Comparison of ENCODE assay signal across 8 cellular contexts in the genomic region with DNA sequence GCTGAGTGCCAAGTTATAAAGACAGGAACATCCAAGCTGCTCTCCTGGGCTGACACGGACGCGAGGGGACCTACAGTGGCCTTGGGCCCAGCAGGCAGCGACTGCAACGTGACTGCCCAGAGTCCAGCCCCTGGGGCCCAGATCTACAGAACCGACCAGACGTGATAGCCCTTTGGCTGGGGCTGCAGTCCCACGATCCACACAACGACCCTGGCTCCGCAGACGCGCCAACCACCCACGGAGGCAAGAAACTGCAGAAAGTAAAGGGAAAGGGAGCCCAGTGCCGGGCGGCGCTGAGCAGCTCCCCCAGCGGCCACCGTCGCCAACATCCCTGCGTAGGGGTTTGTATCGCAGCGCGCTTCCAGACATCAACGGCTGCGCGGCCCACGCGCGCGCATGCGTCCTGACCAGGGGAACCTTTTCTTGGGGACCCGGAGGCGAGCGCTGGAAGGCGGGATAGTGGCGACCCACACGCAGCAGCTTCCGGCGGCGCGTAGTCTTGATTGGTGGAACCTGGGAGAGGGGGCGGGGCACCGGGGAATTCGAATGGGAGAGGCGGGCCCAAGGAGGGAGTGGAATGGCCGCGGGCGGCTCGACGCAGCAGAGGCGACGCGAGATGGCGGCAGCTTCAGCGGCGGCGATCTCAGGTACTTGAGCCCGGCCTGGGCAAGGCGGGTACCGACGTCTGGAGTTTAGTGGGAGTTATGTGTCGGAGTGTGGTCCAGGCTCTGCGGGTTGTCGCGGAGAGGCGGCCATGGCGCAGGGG. TPM values are rescaled to one million over a fixed set of nuclear protein-coding genes. Genes with fewer than 3 reads are reported as not detected.
DNase-seq lines count a peak whose midpoint lies in the region; ATAC-seq and TF ChIP-seq lines count a peak whose summit lies in the region.

A gene (plus strand): TSS at position 569 of the 766 bp plus-strand sequence. CDS start 9 bp downstream, at position 578.

- H3K4me2 ChIP-seq in hepatocyte = peak within 1 kb of the TSS; percentile 86

- TF ChIP-seq CTCF in 22Rv1 (IDR thresholded peaks at IDR 0.05) (peak; percentile 92), hepatocyte (IDR thresholded peaks at IDR 0.05; ENCODE audit: poor library complexity) (peak; percentile 82)

- H3K79me2 ChIP-seq in hepatocyte = peaks cover 46% of the 10 kb centered on the region

- peaks cover 2% of the 10 kb centered on the region for H4K20me1 ChIP-seq in hepatocyte (ENCODE audit: insufficient read depth, poor library complexity, severe bottlenecking)

- no peaks in the 10 kb centered on the region for H3K9me2 ChIP-seq in hepatocyte (replicated peaks; ENCODE audit: insufficient read depth)

- 2% methylated on average over 60 of the region's 67 CpGs for WGBS in hepatocyte (ENCODE audit: low lambda C conversion rate, missing lambda C conversion rate)

- peak within 1 kb of the TSS; percentile 71 for H3K4me3 ChIP-seq in hepatocyte

- H3K27me3 ChIP-seq in hepatocyte = no peaks in the 10 kb centered on the region

- H3K27ac ChIP-seq in 22Rv1 = peak within 1 kb of the TSS; percentile 96
- H3K27ac ChIP-seq in hepatocyte = peak within 1 kb of the TSS; percentile 92

- DNase-seq in NCI-H2081 (lab: John Stamatoyannopoulos, UW) = peak; percentile 96 to 97
- peak; percentile 99 for DNase-seq in T1000 (lab: John Stamatoyannopoulos, UW)
- DNase-seq in astrocyte of the hippocampus (ENCODE audit: low read depth, low spot score) = peak; percentile 100
- DNase-seq in hepatocyte (ENCODE audit: low spot score) = peak; percentile 100
- DNase-seq in retina = peak; percentile 99

- no peaks in the 10 kb centered on the region for H3K9me3 ChIP-seq in hepatocyte (ENCODE audit: low read depth)

- H3K36me3 ChIP-seq in hepatocyte (replicated peaks; ENCODE audit: insufficient read depth, low read depth) = no peaks in the 10 kb centered on the region

- H2AFZ ChIP-seq in hepatocyte = peak within 1 kb of the TSS; percentile 80

- no peaks in the 10 kb centered on the region for H3K4me1 ChIP-seq in hepatocyte (ENCODE audit: insufficient read depth)

- ATAC-seq in GM18511 (IDR thresholded peaks at IDR 0.05; ENCODE audit: unreplicated experiment) (peak; percentile 96), HG03039 (IDR thresholded peaks at IDR 0.05; ENCODE audit: unreplicated experiment) (peak; percentile 88)

RNA-seq across cellular contexts. Expression of the gene that starts here (rescaled TPM):
- 42.6 and 43.3 TPM in 2 replicates for total RNA-seq in hepatocyte
- polyA plus RNA-seq in hepatocyte = 42.5 and 44.5 TPM in 2 replicates

Comparison
In these comparisons a context has a peak if more than half of its experiments do, and no peak if none do; other contexts are left out.
1. Peak in every context shown above with its lines: DNase-seq, ATAC-seq, H3K4me3 ChIP-seq and H3K27ac ChIP-seq.